In the genomic region with DNA sequence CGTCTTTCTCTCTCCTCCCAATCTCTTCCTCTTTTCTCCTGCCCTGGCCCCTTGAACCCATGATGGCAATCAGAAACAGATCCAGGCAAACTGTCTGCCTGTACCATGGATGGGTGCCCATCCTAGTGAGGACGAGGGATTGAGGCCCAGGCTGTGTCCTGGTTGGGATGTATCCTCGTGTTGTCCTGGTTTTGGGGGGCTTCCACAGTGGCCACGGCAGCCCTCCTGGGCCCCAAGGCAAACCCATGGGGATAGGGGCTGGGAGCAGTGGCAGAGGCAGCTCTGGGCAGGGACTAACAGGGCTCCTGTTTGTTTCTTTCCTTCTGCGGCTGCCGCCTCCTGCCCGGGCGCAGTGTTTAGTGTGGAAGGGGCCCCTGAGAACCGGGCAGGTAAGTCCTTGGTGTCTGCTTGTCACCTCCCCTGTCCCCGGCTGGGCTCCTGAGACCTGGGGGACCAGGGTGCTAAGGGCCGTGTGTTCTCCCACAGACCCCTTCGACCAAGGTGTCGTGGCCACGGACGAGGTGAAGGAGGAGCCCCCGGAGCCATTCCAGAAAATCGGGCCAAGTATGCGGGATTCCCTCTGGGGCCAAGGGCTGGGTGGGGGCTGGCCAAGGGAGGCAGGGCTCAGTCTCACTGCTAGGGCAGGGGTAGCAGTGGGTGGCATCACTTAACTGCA, we compare ENCODE assay signal across 16 cellular contexts.
DNase-seq lines count a peak whose midpoint lies in the region; ATAC-seq and TF ChIP-seq lines count a peak whose summit lies in the region.
"Had no signal": no experiment of that assay in that cellular context is flagged by ENCODE, and none has a peak within 500 bp of the region (broad histone marks: within the 10 kb centered on the region; RNA-seq: fewer than 3 reads in every experiment).

No MANE protein-coding gene starts in this region.

- peak overlapping the region; percentile 52 for H3K23ac ChIP-seq in neuronal stem cell (ENCODE audit: low read depth, low read length, poor library complexity)

- H4K8ac ChIP-seq in neuronal stem cell (ENCODE audit: low read depth, low read length), result no peak overlapping the region

- no peak overlapping the region for H2BK120ac ChIP-seq in neuronal stem cell (ENCODE audit: low read depth, low read length)

- H3K4me1 ChIP-seq in body of pancreas (no peaks in the 10 kb centered on the region), neuronal stem cell (ENCODE audit: control insufficient read depth in 2 of 2, insufficient read depth in 1 of 2, low read depth in 1 of 2, low read length in 2 of 2) (no peaks in the 10 kb centered on the region), transverse colon (peaks cover 0 to 7% (median 3%) of the 10 kb centered on the region in 4 donors)

- in situ Hi-C loops in transverse colon (cut with MboI; ENCODE audit: low pct_ligation_motif_present in 1 of 4, low pct_unique_long_range_greater_than_20kb in 1 of 4, low sequenced_read_pairs in 3 of 4), result no loop called here

- H3K36me3 ChIP-seq in body of pancreas (replicated peaks in 1 of 2; ENCODE audit: insufficient read depth in 1 of 2, low read depth in 2 of 2), result peaks cover 0 to 2% of the 10 kb centered on the region in 2 donors
- H3K36me3 ChIP-seq in neuronal stem cell (replicated peaks in 1 of 2; ENCODE audit: control insufficient read depth in 2 of 2, insufficient read depth in 2 of 2, low read length in 2 of 2), result peaks cover 41 to 80% of the 10 kb centered on the region in 2 donors
- H3K36me3 ChIP-seq in transverse colon, result no peaks in the 10 kb centered on the region

- H3K18ac ChIP-seq in neuronal stem cell (ENCODE audit: low read length), result peak overlapping the region; percentile 40

- H2BK15ac ChIP-seq in neuronal stem cell (ENCODE audit: low read length), result no peak overlapping the region

- no peak overlapping the region for H3K14ac ChIP-seq in neuronal stem cell (ENCODE audit: low read length)

- intact Hi-C loops in body of pancreas (cut with DNase I), result no loop called here
- intact Hi-C loops in transverse colon (cut with DNase I; ENCODE audit: low total_unique reads), result no loop called here

- no peaks in the 10 kb centered on the region for H3K9me3 ChIP-seq in body of pancreas
- H3K9me3 ChIP-seq in neuronal stem cell (replicated peaks in 1 of 2; ENCODE audit: control insufficient read depth in 2 of 2, insufficient read depth in 1 of 2, low read depth in 1 of 2, low read length in 2 of 2), result peaks cover 6 to 12% of the 10 kb centered on the region in 2 donors
- no peaks in the 10 kb centered on the region for H3K9me3 ChIP-seq in transverse colon
- H3K9me3 ChIP-seq: left lung had no signal

- no peak overlapping the region for H4K91ac ChIP-seq in neuronal stem cell (ENCODE audit: low read depth, low read length, poor library complexity)

- H2AFZ ChIP-seq in neuronal stem cell (ENCODE audit: low read length), result no peak overlapping the region

- peak; percentile 3 for DNase-seq in activated gamma-delta T cell treated with Interleukin-2 at 50 U/mL for 16 hours
- DNase-seq in activated gamma-delta T cell (lab: John Stamatoyannopoulos, UW), result no peak
- DNase-seq in body of pancreas, result peak; percentile 1 to 11 (median 6)
- DNase-seq in neuronal stem cell (ENCODE audit: low spot score), result no peak
- peak; percentile 6 for DNase-seq in transverse colon
- DNase-seq in effector CD4-positive, alpha-beta T cell, result no peak
- no peak for DNase-seq in NCI-H774 (lab: John Stamatoyannopoulos, UW)
- DNase-seq: activated T-cell treated with anti-CD3 and anti-CD28 coated beads, Interleukin-2, amount 50 U/mL, for 72 hours; Karpas-422; NCI-H1092 treated with DMSO at 0.1 percent for 48 hours; NCI-H524 had no signal

- peak overlapping the region; percentile 32 for H2BK5ac ChIP-seq in neuronal stem cell (ENCODE audit: low read length)

- no peak for TF ChIP-seq EP300 in transverse colon (IDR thresholded peaks at IDR 0.05; ENCODE audit: low read depth)

- H3K27me3 ChIP-seq in body of pancreas (no peaks in the 10 kb centered on the region), neuronal stem cell (ENCODE audit: control insufficient read depth in 3 of 3, insufficient read depth in 3 of 3, low read depth in 1 of 3, low read length in 3 of 3) (no peaks in the 10 kb centered on the region), transverse colon (no peaks in the 10 kb centered on the region)
- H3K27me3 ChIP-seq: left lung had no signal

- H3K9ac ChIP-seq in neuronal stem cell (ENCODE audit: low read depth, low read length, poor library complexity), result peak overlapping the region; percentile 1

- no peak for TF ChIP-seq CTCF in body of pancreas (IDR thresholded peaks at IDR 0.05)
- no peak for TF ChIP-seq CTCF in transverse colon (IDR thresholded peaks at IDR 0.05)

- no peak overlapping the region for H2BK12ac ChIP-seq in neuronal stem cell (ENCODE audit: low read length)

- no peaks in the 10 kb centered on the region for H3K79me1 ChIP-seq in neuronal stem cell (ENCODE audit: low read depth, low read length)

- no peak overlapping the region for H3K4ac ChIP-seq in neuronal stem cell (ENCODE audit: low read length)

- H3K4me3 ChIP-seq in body of pancreas (no peak overlapping the region), neuronal stem cell (ENCODE audit: low read length in 2 of 2) (no peak overlapping the region), transverse colon (no peak overlapping the region)
- H3K4me3 ChIP-seq: left lung had no signal

- no peak overlapping the region for H3K4me2 ChIP-seq in neuronal stem cell (ENCODE audit: insufficient read depth, low read length, poor library complexity, severe bottlenecking)

- 95% methylated on average over 5 to 18 of the region's 18 CpGs for WGBS in body of pancreas, 2 donors
- WGBS in neuronal stem cell (ENCODE audit: extremely low coverage in 2 of 2, insufficient read length in 2 of 2, insufficient replicate concordance in 1 of 2), 2 donors, result no CpG with 5 or more reads among the region's 18 CpGs
- 85% methylated on average over 17 of the region's 18 CpGs; no CpG with 5 or more reads in 1 of the 2 donors for WGBS in transverse colon (ENCODE audit: low coverage in 1 of 2), 2 donors

- no peak overlapping the region for H2AK5ac ChIP-seq in neuronal stem cell (ENCODE audit: low read depth, low read length)

- H3K27ac ChIP-seq in body of pancreas, result no peak overlapping the region
- no peak overlapping the region for H3K27ac ChIP-seq in neuronal stem cell (replicated peaks; ENCODE audit: low read length)
- H3K27ac ChIP-seq in transverse colon, result no peak overlapping the region
- H3K27ac ChIP-seq: C4-2B, left lung, RWPE1 had no signal

- ATAC-seq in body of pancreas (no peak), GM19351 (IDR thresholded peaks at IDR 0.05; ENCODE audit: unreplicated experiment) (no peak)
- ATAC-seq: activated T-cell treated with anti-CD3 and anti-CD28 coated beads, Interleukin-2, amount 50 U/mL, for 72 hours; left lung; stimulated activated naive CD8-positive, alpha-beta T cell treated with anti-CD3 and anti-CD28 coated beads, Interleukin-15, amount 100 ng/mL, for 72 hours had no signal

- TF ChIP-seq POLR2A in body of pancreas (IDR thresholded peaks at IDR 0.05), result no peak
- TF ChIP-seq POLR2A in transverse colon (IDR thresholded peaks at IDR 0.05), result no peak

Comparison
In these comparisons a context has a peak if more than half of its experiments do, and no peak if none do; other contexts are left out.
1. DNase-seq: peak in activated gamma-delta T cell treated with Interleukin-2 at 50 U/mL for 16 hours (single experiment), body of pancreas (4 of 4) and transverse colon (single experiment); none in activated gamma-delta T cell (single experiment), neuronal stem cell (single experiment), effector CD4-positive, alpha-beta T cell (single experiment) and NCI-H774 (single experiment).